ENCODE assay signal across 1 cellular context in genomic region chr3:55639886-55640765, GRCh38.
TF ChIP-seq lines count a peak whose summit lies in the region.

No MANE protein-coding gene starts in this region.

TF ChIP-seq in H1, 55 proteins besides CTCF, POLR2A, EP300 and RAD21:
- no peak for TF ChIP-seq SIRT6 (IDR thresholded peaks at IDR 0.05; ENCODE audit: low read length)
- no peak for TF ChIP-seq USF2 (IDR thresholded peaks at IDR 0.05; ENCODE audit: low read length)
- no peak for TF ChIP-seq CHD1 (IDR thresholded peaks at IDR 0.05; ENCODE audit: low read depth, low read length)
- TF ChIP-seq ATF2 (IDR thresholded peaks at IDR 0.05; ENCODE audit: low read length): no peak
TF ChIP-seq in H1: peak in this region for 0.
